ENCODE assay signal across 21 cellular contexts in genomic region chr10:372566-372965, GRCh38.
DNase-seq lines count a peak whose midpoint lies in the region; ATAC-seq, FAIRE-seq and TF ChIP-seq lines count a peak whose summit lies in the region.
"Had no signal": no experiment of that assay in that cellular context is flagged by ENCODE, and none has a peak within 500 bp of the region (broad histone marks: within the 10 kb centered on the region; RNA-seq: fewer than 3 reads in every experiment).

No MANE protein-coding gene starts in this region.

- H3K36me3 Mint-ChIP-seq in activated naive CD4-positive, alpha-beta T cell treated with anti-CD3 and anti-CD28 coated beads for 36 hours (ENCODE audit: low read depth): peaks cover 1% of the 10 kb centered on the region

- FAIRE-seq in kidney (lab: Jason Lieb, UNC): no peak

- ATAC-seq in Right ventricle myocardium inferior: peak; percentile 26
- ATAC-seq in aorta (ENCODE audit: low FRiP score): no peak

- H3K27ac ChIP-seq in right atrium auricular region (no peak overlapping the region), kidney (ENCODE audit: low read depth in 2 of 2, low read length in 2 of 2) (peak overlapping the region; percentile 43 to 84), aorta (ENCODE audit: low read depth in 1 of 2, low read length in 2 of 2) (peak overlapping the region; percentile 5 to 80)
- H3K27ac ChIP-seq: BLaER1 treated with 17β-estradiol and CSF1 and Interleukin-3, amounts not matched to agents 10 nM and 100 nM; colonic mucosa had no signal

- in situ Hi-C loops in KBM-7 (cut with MboI; ENCODE audit: low pct_unique_long_range_greater_than_20kb, low sequenced_read_pairs): no loop called here

- CTCF ChIA-PET in activated naive CD4-positive, alpha-beta T cell treated with anti-CD3 and anti-CD28 coated beads for 36 hours (lab: Charles Lee): no interaction called here

- 44 to 57% methylated on average over 17 of the region's 17 CpGs for WGBS in aorta, 2 donors

- no peak overlapping the region for H3K27ac Mint-ChIP-seq in activated naive CD4-positive, alpha-beta T cell treated with anti-CD3 and anti-CD28 coated beads for 36 hours
- H3K27ac Mint-ChIP-seq: activated CD4-positive, alpha-beta T cell treated with anti-CD3 and anti-CD28 coated beads, Interleukin-2, amount 10 ng/mL, durations not matched to agents 7 days and 5 days had no signal

- H3K9me3 Mint-ChIP-seq in activated naive CD4-positive, alpha-beta T cell treated with anti-CD3 and anti-CD28 coated beads for 36 hours: no peaks in the 10 kb centered on the region

- H3K4me1 ChIP-seq in right atrium auricular region: peaks cover 0 to 19% of the 10 kb centered on the region in 2 donors
- peaks cover 3 to 12% of the 10 kb centered on the region in 2 donors for H3K4me1 ChIP-seq in kidney (ENCODE audit: control insufficient read depth in 1 of 2, insufficient read depth in 1 of 2, low read depth in 1 of 2, low read length in 2 of 2)
- peaks cover 0 to 3% of the 10 kb centered on the region in 2 donors for H3K4me1 ChIP-seq in aorta (ENCODE audit: control insufficient read depth in 1 of 2, insufficient read depth in 2 of 2, low read length in 2 of 2)
- H3K4me1 ChIP-seq: colonic mucosa had no signal

- H3K9me3 ChIP-seq in right atrium auricular region (no peaks in the 10 kb centered on the region), kidney (ENCODE audit: control insufficient read depth in 1 of 2, low read length in 2 of 2) (no peaks in the 10 kb centered on the region), aorta (ENCODE audit: control insufficient read depth, low read length) (no peaks in the 10 kb centered on the region)
- H3K9me3 ChIP-seq: BLaER1 treated with 17β-estradiol and CSF1 and Interleukin-3, amounts not matched to agents 10 nM and 100 nM; colonic mucosa; Peyer's patch had no signal

- H3K27me3 Mint-ChIP-seq in activated naive CD4-positive, alpha-beta T cell treated with anti-CD3 and anti-CD28 coated beads for 36 hours (ENCODE audit: low read depth): no peaks in the 10 kb centered on the region
- H3K27me3 Mint-ChIP-seq: activated CD4-positive, alpha-beta T cell treated with anti-CD3 and anti-CD28 coated beads, Interleukin-2, amount 10 ng/mL, durations not matched to agents 7 days and 5 days had no signal

- TF ChIP-seq CTCF in right atrium auricular region (IDR thresholded peaks at IDR 0.05): no peak
- TF ChIP-seq CTCF in kidney (IDR thresholded peaks at IDR 0.05; ENCODE audit: borderline replicate concordance, extremely low read depth, insufficient read depth): no peak

- no peaks in the 10 kb centered on the region for H3K27me3 ChIP-seq in right atrium auricular region
- H3K27me3 ChIP-seq in aorta (ENCODE audit: control insufficient read depth in 1 of 2, insufficient read depth in 2 of 2, low read length in 1 of 2): no peaks in the 10 kb centered on the region
- H3K27me3 ChIP-seq: BLaER1 treated with 17β-estradiol and CSF1 and Interleukin-3, amounts not matched to agents 10 nM and 100 nM; colonic mucosa; Peyer's patch had no signal

- DNase-seq in Right ventricle myocardium inferior (ENCODE audit: missing footprints) (no peak), right atrium auricular region (ENCODE audit: low spot score) (no peak), kidney (no peak), posterior vena cava (ENCODE audit: low spot score) (peak; percentile 79), aorta (peak in 1 of 2 donors; percentile 71), retina (no peak), KBM-7 (no peak)
- no peak for DNase-seq in activated naive CD4-positive, alpha-beta T cell treated with anti-CD3 and anti-CD28 coated beads for 36 hours
- DNase-seq: 8988T; activated CD4-positive, alpha-beta T cell treated with anti-CD3 and anti-CD28 coated beads, Interleukin-2, amount 10 ng/mL, durations not matched to agents 7 days and 5 days; activated gamma-delta T cell treated with Interleukin-2 at 50 U/mL for 16 hours; colonic mucosa; GDM1; HCEC 1CT; NCI-H1417; NCI-H2227 treated with DMSO at 0.1 percent for 48 hours; nucleus accumbens; Peyer's patch; stimulated activated CD4-positive, alpha-beta T cell treated with anti-CD3 and anti-CD28 coated beads, Interleukin-2, amount 100 ng/mL, for 48 hours; SW 1271 had no signal

- peak overlapping the region in 1 of 2 donors; percentile 51 for H3K9ac ChIP-seq in kidney (ENCODE audit: low read length in 2 of 2)
- H3K9ac ChIP-seq: BLaER1 treated with 17β-estradiol and CSF1 and Interleukin-3, amounts not matched to agents 10 nM and 100 nM had no signal

- no peak overlapping the region for H3K4me3 Mint-ChIP-seq in activated naive CD4-positive, alpha-beta T cell treated with anti-CD3 and anti-CD28 coated beads for 36 hours
- H3K4me3 Mint-ChIP-seq: activated CD4-positive, alpha-beta T cell treated with anti-CD3 and anti-CD28 coated beads, Interleukin-2, amount 10 ng/mL, durations not matched to agents 7 days and 5 days had no signal

- peaks cover 13% of the 10 kb centered on the region for H3K36me3 ChIP-seq in right atrium auricular region
- peaks cover 0 to 5% of the 10 kb centered on the region in 2 donors for H3K36me3 ChIP-seq in kidney (ENCODE audit: control insufficient read depth in 1 of 2, insufficient read depth in 2 of 2, low read length in 2 of 2)
- H3K36me3 ChIP-seq in aorta (ENCODE audit: control insufficient read depth in 1 of 2, insufficient read depth in 2 of 2, low read length in 1 of 2): no peaks in the 10 kb centered on the region
- H3K36me3 ChIP-seq: colonic mucosa had no signal

- H3K4me3 ChIP-seq in right atrium auricular region (no peak overlapping the region), kidney (ENCODE audit: low read length in 2 of 2) (peak overlapping the region; percentile 34 to 65), aorta (ENCODE audit: low read length in 2 of 2) (no peak overlapping the region)
- H3K4me3 ChIP-seq: BLaER1 treated with 17β-estradiol and CSF1 and Interleukin-3, amounts not matched to agents 10 nM and 100 nM; colonic mucosa; Peyer's patch had no signal

- intact Hi-C loops in Right ventricle myocardium inferior (cut with DNase I) (no loop called here), kidney (cut with DNase I) (no loop called here), posterior vena cava (cut with DNase I) (no loop called here), aorta (cut with DNase I) (loop anchor here in 1 of 2 donors (5.0 kb wide), 1 partner anchor 45 kb away; no protein-coding TSS in a partner anchor)
- intact Hi-C loops in activated naive CD4-positive, alpha-beta T cell treated with anti-CD3 and anti-CD28 coated beads for 36 hours (cut with micrococcal nuclease): no loop called here

- peaks cover 2% of the 10 kb centered on the region for H3K4me1 Mint-ChIP-seq in activated naive CD4-positive, alpha-beta T cell treated with anti-CD3 and anti-CD28 coated beads for 36 hours (ENCODE audit: low read depth)

Comparison
In these comparisons a context has a peak if more than half of its experiments do, and no peak if none do; other contexts are left out.
1. H3K27ac ChIP-seq: peak in kidney (2 of 2) and aorta (2 of 2); none in right atrium auricular region (0 of 2).
2. H3K4me3 ChIP-seq: peak in kidney (2 of 2); none in right atrium auricular region (0 of 2) and aorta (0 of 2).